In the genomic region with DNA sequence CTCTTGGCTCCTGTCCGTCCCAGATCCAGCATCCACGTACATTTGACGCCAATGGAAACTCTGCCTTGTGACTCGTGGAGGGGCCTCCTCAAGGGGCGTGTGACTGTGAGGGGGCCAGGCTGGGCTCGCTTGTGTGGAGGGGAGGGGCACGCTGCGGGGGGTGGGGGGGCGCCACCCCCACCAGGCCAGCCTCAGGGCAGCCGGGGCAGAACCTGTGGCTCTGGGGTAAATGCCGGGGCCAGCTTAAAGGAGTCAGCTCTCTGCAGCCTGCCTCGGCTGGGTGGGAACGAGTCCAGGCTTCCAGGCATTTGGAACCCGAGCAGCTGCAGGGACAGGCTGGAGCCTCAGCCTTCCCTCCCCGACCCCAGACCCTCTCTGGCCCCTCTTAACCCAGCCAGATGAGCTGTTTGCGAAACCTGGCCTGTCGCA, we compare ENCODE assay signal across 9 cellular contexts.
DNase-seq lines count a peak whose midpoint lies in the region; ATAC-seq and TF ChIP-seq lines count a peak whose summit lies in the region.
"Had no signal": no experiment of that assay in that cellular context is flagged by ENCODE, and none has a peak within 500 bp of the region (broad histone marks: within the 10 kb centered on the region; RNA-seq: fewer than 3 reads in every experiment).

No MANE protein-coding gene starts in this region.

- H3K27ac ChIP-seq in AG04450 (ENCODE audit: low read depth, low read length), result peak overlapping the region; percentile 99
- H3K27ac ChIP-seq in RWPE2 (ENCODE audit: poor library complexity, severe bottlenecking), result peak overlapping the region; percentile 75
- H3K27ac ChIP-seq in neuronal stem cell (replicated peaks; ENCODE audit: low read length), result peak overlapping the region; percentile 78

- peak overlapping the region; percentile 97 for H4K91ac ChIP-seq in neuronal stem cell (ENCODE audit: low read depth, low read length, poor library complexity)

- no CpG with 5 or more reads among the region's 17 CpGs for WGBS in neuronal stem cell (ENCODE audit: extremely low coverage in 2 of 2, insufficient read length in 2 of 2, insufficient replicate concordance in 1 of 2), 2 donors

- peak overlapping the region; percentile 11 for H3K23ac ChIP-seq in neuronal stem cell (ENCODE audit: low read depth, low read length, poor library complexity)

- DNase-seq in AG04450 (ENCODE audit: low read depth, low spot score), result no peak
- no peak for DNase-seq in RWPE2 (ENCODE audit: low spot score)
- DNase-seq in fibroblast of pulmonary artery (ENCODE audit: low read depth), result peak; percentile 52
- DNase-seq in neuronal stem cell (ENCODE audit: low spot score), result no peak
- no peak for DNase-seq in NCI-H345 (lab: John Stamatoyannopoulos, UW)
- DNase-seq in mesenteric fat pad (ENCODE audit: low spot score), result no peak
- DNase-seq: activated CD8-positive, alpha-beta T cell treated with anti-CD3 and anti-CD28 coated beads for 36 hours had no signal

- H3K9ac ChIP-seq in neuronal stem cell (ENCODE audit: low read depth, low read length, poor library complexity), result no peak overlapping the region

- no peak overlapping the region for H4K8ac ChIP-seq in neuronal stem cell (ENCODE audit: low read depth, low read length)

- peak overlapping the region; percentile 45 for H3K4me3 ChIP-seq in AG04450 (ENCODE audit: low read depth, low read length)
- H3K4me3 ChIP-seq in RWPE2 (ENCODE audit: severe bottlenecking), result no peak overlapping the region
- peak overlapping the region; percentile 12 for H3K4me3 ChIP-seq in fibroblast of pulmonary artery (replicated peaks; ENCODE audit: low read depth, low read length)
- H3K4me3 ChIP-seq in neuronal stem cell (ENCODE audit: low read length in 2 of 2), result peak overlapping the region in 1 of 2 donors; percentile 30

- ATAC-seq in RWPE2 (ENCODE audit: low read depth), result peak; percentile 7; the same call in 1 of the 3 replicates
- no peak for ATAC-seq in GM18909 (IDR thresholded peaks at IDR 0.05; ENCODE audit: poor library complexity, unreplicated experiment)
- no peak for ATAC-seq in GM18861 (IDR thresholded peaks at IDR 0.05; ENCODE audit: unreplicated experiment)

- peak overlapping the region; percentile 69 for H2BK15ac ChIP-seq in neuronal stem cell (ENCODE audit: low read length)

- H3K18ac ChIP-seq in neuronal stem cell (ENCODE audit: low read length), result peak overlapping the region; percentile 80

- H3K4me1 ChIP-seq in RWPE2 (ENCODE audit: insufficient read depth, poor library complexity, severe bottlenecking) (peaks cover 15% of the 10 kb centered on the region), neuronal stem cell (ENCODE audit: control insufficient read depth in 2 of 2, insufficient read depth in 1 of 2, low read depth in 1 of 2, low read length in 2 of 2) (peaks cover 22 to 41% of the 10 kb centered on the region in 2 donors)

- H3K4ac ChIP-seq in neuronal stem cell (ENCODE audit: low read length), result no peak overlapping the region

- H2AK5ac ChIP-seq in neuronal stem cell (ENCODE audit: low read depth, low read length), result peak overlapping the region; percentile 96

- TF ChIP-seq CTCF in AG04450 (IDR thresholded peaks at IDR 0.05; ENCODE audit: low read depth, low read length) (no peak), RWPE2 (IDR thresholded peaks at IDR 0.05; ENCODE audit: poor library complexity, severe bottlenecking) (no peak), fibroblast of pulmonary artery (IDR thresholded peaks at IDR 0.05; ENCODE audit: low read length, missing control alignments) (no peak)

- CTCF ChIA-PET in AG04450 (lab: Charles Lee), result no interaction called here

- H2BK120ac ChIP-seq in neuronal stem cell (ENCODE audit: low read depth, low read length), result peak overlapping the region; percentile 65

- H2BK5ac ChIP-seq in neuronal stem cell (ENCODE audit: low read length), result no peak overlapping the region

- H3K36me3 ChIP-seq in RWPE2 (ENCODE audit: low read depth), result no peaks in the 10 kb centered on the region
- H3K36me3 ChIP-seq in neuronal stem cell (replicated peaks in 1 of 2; ENCODE audit: control insufficient read depth in 2 of 2, insufficient read depth in 2 of 2, low read length in 2 of 2), result no peaks in the 10 kb centered on the region

- H3K27me3 ChIP-seq in AG04450 (ENCODE audit: control insufficient read depth, insufficient read depth, low read length) (peaks cover 2% of the 10 kb centered on the region), RWPE2 (ENCODE audit: insufficient read depth, poor library complexity, severe bottlenecking) (no peaks in the 10 kb centered on the region), neuronal stem cell (ENCODE audit: control insufficient read depth in 3 of 3, insufficient read depth in 3 of 3, low read depth in 1 of 3, low read length in 3 of 3) (no peaks in the 10 kb centered on the region)

- H3K14ac ChIP-seq in neuronal stem cell (ENCODE audit: low read length), result peak overlapping the region; percentile 57

- H3K79me1 ChIP-seq in neuronal stem cell (ENCODE audit: low read depth, low read length), result peaks cover 3% of the 10 kb centered on the region

- peak overlapping the region; percentile 87 for H2AFZ ChIP-seq in neuronal stem cell (ENCODE audit: low read length)

- POLR2A ChIA-PET in AG04450 (lab: Yijun Ruan, JAX), result no interaction called here

- H3K9me3 ChIP-seq in AG04450 (ENCODE audit: control insufficient read depth, insufficient read depth, low read length) (no peaks in the 10 kb centered on the region; the same call in 1 of the 2 replicates), RWPE2 (ENCODE audit: severe bottlenecking) (no peaks in the 10 kb centered on the region), neuronal stem cell (replicated peaks in 1 of 2; ENCODE audit: control insufficient read depth in 2 of 2, insufficient read depth in 1 of 2, low read depth in 1 of 2, low read length in 2 of 2) (no peaks in the 10 kb centered on the region)

- H2BK12ac ChIP-seq in neuronal stem cell (ENCODE audit: low read length), result peak overlapping the region; percentile 87

- H3K4me2 ChIP-seq in neuronal stem cell (ENCODE audit: insufficient read depth, low read length, poor library complexity, severe bottlenecking), result no peak overlapping the region
